ENCODE assay signal across 1 cellular context in genomic region chr16:77213542-77214108, GRCh38.
TF ChIP-seq lines count a peak whose summit lies in the region.

No MANE protein-coding gene starts in this region.

TF ChIP-seq in HEK293, 187 proteins besides CTCF, POLR2A, EP300 and RAD21 (continued from another document):
- no peak for TF ChIP-seq ATF2 (tag by site-specific recombination; IDR thresholded peaks at IDR 0.05; ENCODE audit: low read depth)
- no peak for TF ChIP-seq ZNF488 (tag by site-specific recombination; IDR thresholded peaks at IDR 0.05)
- TF ChIP-seq ZNF530 (tag by site-specific recombination; IDR thresholded peaks at IDR 0.05; ENCODE audit: low read depth) = no peak
- TF ChIP-seq ZNF398 (tag by site-specific recombination; IDR thresholded peaks at IDR 0.05) = peak; percentile 23
- TF ChIP-seq EGR2 (tag by site-specific recombination; IDR thresholded peaks at IDR 0.05; ENCODE audit: low read depth) = 0 out of 2 replicates have a peak, but pooled peaks have one; percentile 5
- TF ChIP-seq SP2 (tag by site-specific recombination; IDR thresholded peaks at IDR 0.05) = no peak
- no peak for TF ChIP-seq ZBTB26 (tag by site-specific recombination; optimal IDR thresholded peaks at IDR 0.05)
- TF ChIP-seq PRDM1 (tag by site-specific recombination; IDR thresholded peaks at IDR 0.05) = no peak
- no peak for TF ChIP-seq ZNF639 (tag by site-specific recombination; IDR thresholded peaks at IDR 0.05)
- no peak for TF ChIP-seq ZNF600 (tag by site-specific recombination; IDR thresholded peaks at IDR 0.05)
- no peak for TF ChIP-seq ZNF624 (tag by site-specific recombination; IDR thresholded peaks at IDR 0.05)
- no peak for TF ChIP-seq ZNF785 (tag by site-specific recombination; IDR thresholded peaks at IDR 0.05)
- peak; percentile 76 for TF ChIP-seq ZNF629 (tag by site-specific recombination; IDR thresholded peaks at IDR 0.05)
- TF ChIP-seq REST (tag by site-specific recombination; IDR thresholded peaks at IDR 0.05) = no peak
- TF ChIP-seq TSHZ1 (tag by site-specific recombination; IDR thresholded peaks at IDR 0.05; ENCODE audit: borderline replicate concordance) = no peak
- TF ChIP-seq ZNF214 (tag by site-specific recombination; IDR thresholded peaks at IDR 0.05; ENCODE audit: borderline replicate concordance) = no peak
- TF ChIP-seq SALL2 (tag by site-specific recombination; IDR thresholded peaks at IDR 0.05; ENCODE audit: borderline replicate concordance) = no peak
- no peak for TF ChIP-seq ZNF514 (tag by site-specific recombination; IDR thresholded peaks at IDR 0.05)
- TF ChIP-seq ZNF184 (tag by site-specific recombination; IDR thresholded peaks at IDR 0.05) = no peak
- TF ChIP-seq BCL11B (tag by site-specific recombination; IDR thresholded peaks at IDR 0.05; ENCODE audit: low read depth) = no peak
TF ChIP-seq in HEK293: peak in this region for 13.
